1 cellular context compared by ENCODE assay signal in the genomic region with DNA sequence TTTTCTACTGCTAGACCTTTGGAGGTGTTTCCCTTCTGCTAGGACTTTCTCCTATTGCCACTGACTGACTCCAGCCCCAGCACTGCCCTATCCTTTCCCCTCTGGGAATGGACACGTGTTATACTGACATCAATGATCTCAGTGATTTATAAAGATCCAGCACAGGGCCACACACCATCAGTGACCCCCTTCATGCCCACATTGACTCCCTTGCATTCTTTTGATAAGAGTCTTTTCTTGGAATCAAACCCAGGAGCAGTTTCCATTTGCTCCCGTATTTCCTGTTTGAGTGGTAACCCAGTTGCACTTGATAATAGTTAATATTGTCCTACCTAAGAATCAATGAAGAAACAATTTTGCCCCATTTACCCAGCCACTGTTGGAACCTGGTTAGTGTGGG.
TF ChIP-seq lines count a peak whose summit lies in the region.

No MANE protein-coding gene starts in this region.

TF ChIP-seq in SK-N-SH, 30 proteins besides CTCF, POLR2A, EP300 and RAD21 (continued from another document):
- TF ChIP-seq, protein P1, sequence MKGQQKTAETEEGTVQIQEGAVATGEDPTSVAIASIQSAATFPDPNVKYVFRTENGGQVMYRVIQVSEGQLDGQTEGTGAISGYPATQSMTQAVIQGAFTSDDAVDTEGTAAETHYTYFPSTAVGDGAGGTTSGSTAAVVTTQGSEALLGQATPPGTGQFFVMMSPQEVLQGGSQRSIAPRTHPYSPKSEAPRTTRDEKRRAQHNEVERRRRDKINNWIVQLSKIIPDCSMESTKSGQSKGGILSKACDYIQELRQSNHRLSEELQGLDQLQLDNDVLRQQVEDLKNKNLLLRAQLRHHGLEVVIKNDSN (IDR thresholded peaks at IDR 0.05; ENCODE audit: borderline replicate concordance, low read depth) = no peak
- TF ChIP-seq FOXJ3 (CRISPR knock-in tag; IDR thresholded peaks at IDR 0.05) = no peak
